ENCODE assay signal across 8 cellular contexts in genomic region chr17:77247048-77247541, GRCh38.
A peak's percentile ranks its signal among the peaks of the same experiment; 100 is the strongest.
DNase-seq lines count a peak whose midpoint lies in the region; ATAC-seq and TF ChIP-seq lines count a peak whose summit lies in the region.

No MANE protein-coding gene starts in this region.

- no peaks in the 10 kb centered on the region for H3K9me3 ChIP-seq in osteoblast (ENCODE audit: low read depth, low read length)
- H3K9me3 ChIP-seq in testis = no peaks in the 10 kb centered on the region

- peak overlapping the region; percentile 73 for H3K4me3 ChIP-seq in osteoblast (ENCODE audit: insufficient read depth, low read length)
- H3K4me3 ChIP-seq in testis = peak overlapping the region; percentile 19 to 58

- no peaks in the 10 kb centered on the region for H4K20me1 ChIP-seq in osteoblast (ENCODE audit: insufficient read depth, low read length)

- peak overlapping the region; percentile 96 for H2AFZ ChIP-seq in osteoblast (ENCODE audit: low read length)

- H3K27ac ChIP-seq in C4-2B = peak overlapping the region; percentile 24; the same call in 1 of the 2 replicates
- peak overlapping the region; percentile 28 for H3K27ac ChIP-seq in osteoblast (ENCODE audit: low read depth, low read length)
- no peak overlapping the region for H3K27ac ChIP-seq in testis

- H3K36me3 ChIP-seq in osteoblast (ENCODE audit: insufficient read depth, low read length) = no peaks in the 10 kb centered on the region
- H3K36me3 ChIP-seq in testis (ENCODE audit: low read depth, missing control alignments) = no peaks in the 10 kb centered on the region

- H3K4me1 ChIP-seq in osteoblast (ENCODE audit: insufficient read depth, low read length) (peaks cover 8% of the 10 kb centered on the region), testis (peaks cover 5% of the 10 kb centered on the region)

- TF ChIP-seq POLR2A in testis (IDR thresholded peaks at IDR 0.05) = no peak

- DNase-seq in NCI-H1092 (lab: John Stamatoyannopoulos, UW) (peak; percentile 75), SKM-1 (lab: John Stamatoyannopoulos, UW; ENCODE audit: unreplicated experiment) (peak; percentile 45), head of caudate nucleus (peak; percentile 61 to 96 (median 87)), osteoblast (ENCODE audit: insufficient read length, low spot score, missing footprints) (peak; percentile 96), testis (peak; percentile 87)
- peak; percentile 90 for DNase-seq in activated naive CD4-positive, alpha-beta T cell treated with anti-CD3 and anti-CD28 coated beads, Interleukin-2, amount 50 U/mL, for 16 hours

- peak overlapping the region; percentile 89 for H3K4me2 ChIP-seq in osteoblast (ENCODE audit: insufficient read depth, low read length)

- TF ChIP-seq CTCF in C4-2B (conservative IDR thresholded peaks at IDR 0.05) (peak; percentile 98), osteoblast (IDR thresholded peaks at IDR 0.05; ENCODE audit: extremely low read depth, low read depth, low read length) (peak; percentile 66), testis (IDR thresholded peaks at IDR 0.05) (peak; percentile 97 to 98 (median 97))

- peak; percentile 39 for ATAC-seq in GM21619 (IDR thresholded peaks at IDR 0.05; ENCODE audit: unreplicated experiment)

- 1% methylated on average over 43 of the region's 51 CpGs; no CpG with 5 or more reads in 1 of the 2 donors for WGBS in testis, 2 donors

- intact Hi-C loops in head of caudate nucleus (cut with DNase I) = loop anchor here (2.0 kb wide), 1 partner anchor 160 kb away; no protein-coding TSS in a partner anchor
- intact Hi-C loops in testis (cut with DNase I; ENCODE audit: low total_unique reads) = loop anchor here (5.0 to 10.0 kb wide), 2 partner anchors 160 to 382 kb away; partner anchors contain the start of gene MGAT5B

- no peaks in the 10 kb centered on the region for H3K79me2 ChIP-seq in osteoblast (ENCODE audit: insufficient read depth, low read length)

- no peaks in the 10 kb centered on the region for H3K27me3 ChIP-seq in osteoblast (ENCODE audit: insufficient read depth, low read length)
- H3K27me3 ChIP-seq in testis = no peaks in the 10 kb centered on the region

Comparison
In these comparisons a context has a peak if more than half of its experiments do, and no peak if none do; other contexts are left out.
1. H3K27ac ChIP-seq: peak in C4-2B (single experiment) and osteoblast (single experiment); none in testis (0 of 2).
2. DNase-seq: peak in every context shown above with its lines; median percentile 96 in osteoblast; 90 in activated naive CD4-positive, alpha-beta T cell treated with anti-CD3 and anti-CD28 coated beads, Interleukin-2, amount 50 U/mL, for 16 hours; 87 in head of caudate nucleus; 87 in testis; 75 in NCI-H1092; 45 in SKM-1.
3. Peak in every context shown above with its lines, with median percentiles within 50 percentile points of each other: CTCF ChIP-seq.